Comparison of ENCODE assay signal across 1 cellular context in genomic region chr4:74451214-74451661, GRCh38.
TF ChIP-seq lines count a peak whose summit lies in the region.

No MANE protein-coding gene starts in this region.

TF ChIP-seq in K562, 482 proteins besides CTCF, POLR2A, EP300 and RAD21 (continued from another document and continues in another):
- peak; percentile 93 for TF ChIP-seq JUN (IDR thresholded peaks at IDR 0.05; ENCODE audit: borderline replicate concordance, low read depth, low read length)
- 0 out of 2 replicates have a peak, but pooled peaks have one; percentile 70 for TF ChIP-seq JUN (CRISPR knock-in tag; IDR thresholded peaks at IDR 0.05; ENCODE audit: borderline replicate concordance)
- TF ChIP-seq ZBTB5 (IDR thresholded peaks at IDR 0.05) = no peak
- no peak for TF ChIP-seq POLR2AphosphoS2 (IDR thresholded peaks at IDR 0.05; ENCODE audit: low read length)
- no peak for TF ChIP-seq CHD1 (IDR thresholded peaks at IDR 0.05; ENCODE audit: low read length)
- TF ChIP-seq SMARCA4 (IDR thresholded peaks at IDR 0.05) = peak; percentile 91
- peak; percentile 22; the same call in 1 of the 2 replicates for TF ChIP-seq MBD2 (IDR thresholded peaks at IDR 0.05; ENCODE audit: borderline replicate concordance, low read depth)
- 0 out of 4 replicates have a peak, but pooled peaks have one; percentile 12 to 41 for TF ChIP-seq MNT (conservative IDR thresholded peaks at IDR 0.05)
- no peak for TF ChIP-seq ZNF311 (CRISPR knock-in tag; IDR thresholded peaks at IDR 0.05)
- peak; percentile 70; the same call in 1 of the 2 replicates for TF ChIP-seq SMARCC2 (IDR thresholded peaks at IDR 0.05; ENCODE audit: low read depth)
- peak; percentile 41; the same call in 1 of the 2 replicates for TF ChIP-seq CHAMP1 (IDR thresholded peaks at IDR 0.05)
- no peak for TF ChIP-seq SAFB (IDR thresholded peaks at IDR 0.05; ENCODE audit: borderline replicate concordance, low read depth, low read length)
- TF ChIP-seq THRA (IDR thresholded peaks at IDR 0.05) = no peak
- TF ChIP-seq SOX6 (IDR thresholded peaks at IDR 0.05) = peak; percentile 88
- TF ChIP-seq EGR1 (conservative IDR thresholded peaks at IDR 0.05) = peak; percentile 40
- TF ChIP-seq NCOA4 (IDR thresholded peaks at IDR 0.05; ENCODE audit: partially characterized antibody) = no peak
- no peak for TF ChIP-seq RBM15 (IDR thresholded peaks at IDR 0.05; ENCODE audit: insufficient read depth, low read length)
- TF ChIP-seq MGA (IDR thresholded peaks at IDR 0.05) = no peak
- peak in 1 of 2 experiments; percentile 53 for TF ChIP-seq AFF1 (IDR thresholded peaks at IDR 0.05; ENCODE audit: low read depth in 1 of 2, partially characterized antibody in 2 of 2)
- peak; percentile 49; the same call in 1 of the 2 replicates for TF ChIP-seq CEBPB (tag; IDR thresholded peaks at IDR 0.05)
- peak; percentile 44 for TF ChIP-seq NCOR1 (IDR thresholded peaks at IDR 0.05)
- no peak for TF ChIP-seq GTF2E2 (tag; IDR thresholded peaks at IDR 0.05)
- TF ChIP-seq FOS (IDR thresholded peaks at IDR 0.05; ENCODE audit: extremely low read depth, insufficient read length) = peak; percentile 54
- peak; percentile 18; the same call in 1 of the 2 replicates for TF ChIP-seq EP400 (IDR thresholded peaks at IDR 0.05)
- TF ChIP-seq DPF2 (IDR thresholded peaks at IDR 0.05) = peak; percentile 91
- TF ChIP-seq PKNOX1 (IDR thresholded peaks at IDR 0.05) = peak; percentile 83
- peak; percentile 78; the same call in 1 of the 2 replicates for TF ChIP-seq ATF7 (IDR thresholded peaks at IDR 0.05)
- TF ChIP-seq ATF3 (IDR thresholded peaks at IDR 0.05) = peak; percentile 98
- 0 out of 2 replicates have a peak, but pooled peaks have one; percentile 38 for TF ChIP-seq ATF3 (CRISPR knock-in tag; conservative IDR thresholded peaks at IDR 0.05)
- 0 out of 2 replicates have a peak, but pooled peaks have one; percentile 27 for TF ChIP-seq CREM (IDR thresholded peaks at IDR 0.05; ENCODE audit: low read depth)
- no peak for TF ChIP-seq XRCC5 (IDR thresholded peaks at IDR 0.05; ENCODE audit: low read depth, low read length)
